In genomic region chrX:65933085-65933589, GRCh38 we compare ENCODE assay signal across 15 cellular contexts.
"Had no signal": no experiment of that assay in that cellular context is flagged by ENCODE, and none has a peak within 500 bp of the region (broad histone marks: within the 10 kb centered on the region; RNA-seq: fewer than 3 reads in every experiment).

No MANE protein-coding gene starts in this region.

- H3K27me3 Mint-ChIP-seq: activated CD4-positive, alpha-beta memory T cell treated with anti-CD3 and anti-CD28 coated beads, Interleukin-2, amount 10 ng/mL, durations not matched to agents 7 days and 5 days had no signal

- H3K36me3 Mint-ChIP-seq: natural killer cell had no signal

- H3K27me3 ChIP-seq: ascending aorta, cardiac muscle cell, tibial artery, vagina had no signal

- H3K4me1 Mint-ChIP-seq: endodermal cell; natural killer cell; stimulated activated naive B cell treated with anti-CD40 and anti-IgM and Interleukin-4, amounts not matched to agents 10 μg/mL and 1 μg/mL and 100 μg/mL, for 72 hours had no signal

- H3K4me1 ChIP-seq: ascending aorta, tibial artery, vagina had no signal

- H3K4me3 ChIP-seq: ascending aorta, cardiac muscle cell, dorsolateral prefrontal cortex, tibial artery, vagina had no signal

- ATAC-seq: left ventricle myocardium superior, natural killer cell had no signal

- H3K27ac ChIP-seq: ascending aorta, cardiac muscle cell, dorsolateral prefrontal cortex, tibial artery, vagina had no signal

- H3K4me3 Mint-ChIP-seq: activated CD4-positive, alpha-beta memory T cell treated with anti-CD3 and anti-CD28 coated beads, Interleukin-2, amount 10 ng/mL, durations not matched to agents 7 days and 5 days; endodermal cell; natural killer cell; stimulated activated naive B cell treated with anti-CD40 and anti-IgM and Interleukin-4, amounts not matched to agents 10 μg/mL and 1 μg/mL and 100 μg/mL, for 72 hours had no signal

- H3K36me3 ChIP-seq: ascending aorta, cardiac muscle cell, tibial artery, vagina had no signal

- H3K9me3 ChIP-seq: ascending aorta, tibial artery, vagina had no signal

- H3K27ac Mint-ChIP-seq: endodermal cell; stimulated activated naive B cell treated with anti-CD40 and anti-IgM and Interleukin-4, amounts not matched to agents 10 μg/mL and 1 μg/mL and 100 μg/mL, for 72 hours had no signal

- DNase-seq: dorsolateral prefrontal cortex; endodermal cell; hippocampal formation; left ventricle myocardium superior; mesenchymal stem cell; natural killer cell; posterior cingulate gyrus; retina; stimulated activated CD4-positive, alpha-beta T cell treated with anti-CD3 and anti-CD28 coated beads, Interleukin-4, amount 100 ng/mL, for 1 hour; stimulated activated naive B cell treated with anti-CD40 and anti-IgM and Interleukin-4, amounts not matched to agents 10 μg/mL and 1 μg/mL and 100 μg/mL, for 72 hours; tibial artery had no signal
